Comparison of ENCODE assay signal across 8 cellular contexts in genomic region chr2:68253211-68254068, GRCh38. TPM values are rescaled to one million over a fixed set of nuclear protein-coding genes. Genes with fewer than 3 reads are reported as not detected.
DNase-seq lines count a peak whose midpoint lies in the region; ATAC-seq and TF ChIP-seq lines count a peak whose summit lies in the region.

No MANE protein-coding gene starts in this region.

- peak overlapping the region; percentile 98 for H3K18ac ChIP-seq in neuronal stem cell (ENCODE audit: low read length)

- peak overlapping the region; percentile 96 for H2BK15ac ChIP-seq in neuronal stem cell (ENCODE audit: low read length)

- H3K9me3 ChIP-seq in HUES48 (ENCODE audit: control insufficient read depth, insufficient read depth, low read length) (no peaks in the 10 kb centered on the region), esophagus (ENCODE audit: control insufficient read depth in 2 of 2, insufficient read depth in 1 of 2, low read depth in 1 of 2, low read length in 1 of 2) (no peaks in the 10 kb centered on the region), neuronal stem cell (replicated peaks in 1 of 2; ENCODE audit: control insufficient read depth in 2 of 2, insufficient read depth in 1 of 2, low read depth in 1 of 2, low read length in 2 of 2) (no peaks in the 10 kb centered on the region)

- no peak overlapping the region for H2BK120ac ChIP-seq in neuronal stem cell (ENCODE audit: low read depth, low read length)

- peaks cover 3% of the 10 kb centered on the region for H3K79me1 ChIP-seq in neuronal stem cell (ENCODE audit: low read depth, low read length)

- peak overlapping the region; percentile 88 for H2AFZ ChIP-seq in neuronal stem cell (ENCODE audit: low read length)

- H3K4me1 ChIP-seq in HUES48 (ENCODE audit: control insufficient read depth, insufficient read depth, low read length) (peaks cover 43% of the 10 kb centered on the region), esophagus (ENCODE audit: control insufficient read depth in 2 of 2, insufficient read depth in 2 of 2, low read length in 1 of 2) (no peaks in the 10 kb centered on the region), neuronal stem cell (ENCODE audit: control insufficient read depth in 2 of 2, insufficient read depth in 1 of 2, low read depth in 1 of 2, low read length in 2 of 2) (peaks cover 6 to 35% of the 10 kb centered on the region in 2 donors)

- peak overlapping the region; percentile 87 for H3K4me3 ChIP-seq in AG10803 (ENCODE audit: low read length)
- peak overlapping the region; percentile 92 for H3K4me3 ChIP-seq in HUES48 (ENCODE audit: low read depth, low read length)
- peak overlapping the region; percentile 90 to 93 for H3K4me3 ChIP-seq in esophagus (ENCODE audit: low read depth in 1 of 2, low read length in 2 of 2)
- peak overlapping the region; percentile 90 for H3K4me3 ChIP-seq in neuronal stem cell (ENCODE audit: low read length in 2 of 2)

- H3K23ac ChIP-seq in neuronal stem cell (ENCODE audit: low read depth, low read length, poor library complexity) = no peak overlapping the region

- no peaks in the 10 kb centered on the region for H3K27me3 ChIP-seq in HUES48 (ENCODE audit: control insufficient read depth, insufficient read depth, low read length)
- H3K27me3 ChIP-seq in esophagus (ENCODE audit: control insufficient read depth in 1 of 2, insufficient read depth in 2 of 2, low read length in 2 of 2) = no peaks in the 10 kb centered on the region
- H3K27me3 ChIP-seq in neuronal stem cell (ENCODE audit: control insufficient read depth in 3 of 3, insufficient read depth in 3 of 3, low read depth in 1 of 3, low read length in 3 of 3) = no peaks in the 10 kb centered on the region

- no peak overlapping the region for H2AK5ac ChIP-seq in neuronal stem cell (ENCODE audit: low read depth, low read length)

- 1 to 2% methylated on average over 16 of the region's 16 CpGs for WGBS in esophagus, 2 donors
- WGBS in neuronal stem cell (ENCODE audit: extremely low coverage in 2 of 2, insufficient read length in 2 of 2, insufficient replicate concordance in 1 of 2), 2 donors = no CpG with 5 or more reads among the region's 16 CpGs

- H3K27ac ChIP-seq in HUES48 (ENCODE audit: low read depth, low read length) (peak overlapping the region; percentile 92), esophagus (ENCODE audit: low read depth in 2 of 2, low read length in 1 of 2) (peak overlapping the region; percentile 98 to 99), neuronal stem cell (replicated peaks; ENCODE audit: low read length) (peak overlapping the region; percentile 93)

- no peak overlapping the region for H3K4ac ChIP-seq in neuronal stem cell (ENCODE audit: low read length)

- no peak overlapping the region for H2BK12ac ChIP-seq in neuronal stem cell (ENCODE audit: low read length)

- H3K36me3 ChIP-seq in HUES48 (ENCODE audit: control insufficient read depth, insufficient read depth, low read length) (peaks cover 4% of the 10 kb centered on the region; the same call in 1 of the 2 replicates), esophagus (ENCODE audit: control insufficient read depth in 2 of 2, insufficient read depth in 2 of 2, low read length in 1 of 2) (no peaks in the 10 kb centered on the region), neuronal stem cell (replicated peaks in 1 of 2; ENCODE audit: control insufficient read depth in 2 of 2, insufficient read depth in 2 of 2, low read length in 2 of 2) (peaks cover 0 to 4% of the 10 kb centered on the region in 2 donors)

- ATAC-seq in HG03045 (IDR thresholded peaks at IDR 0.05; ENCODE audit: unreplicated experiment) (no peak), HG03521 (IDR thresholded peaks at IDR 0.05; ENCODE audit: unreplicated experiment) (no peak)

- H3K9ac ChIP-seq in HUES48 (ENCODE audit: low read depth, low read length) (peak overlapping the region; percentile 77), neuronal stem cell (ENCODE audit: low read depth, low read length, poor library complexity) (peak overlapping the region; percentile 95)

- no peak overlapping the region for H3K14ac ChIP-seq in neuronal stem cell (ENCODE audit: low read length)

- H3K4me2 ChIP-seq in neuronal stem cell (ENCODE audit: insufficient read depth, low read length, poor library complexity, severe bottlenecking) = peak overlapping the region; percentile 87

- DNase-seq in AG10803 (ENCODE audit: low read depth) = no peak
- DNase-seq in activated CD4-positive, alpha-beta T cell treated with anti-CD3 and anti-CD28 coated beads for 4 hours = peak; percentile 32 to 53
- DNase-seq in neuronal stem cell (ENCODE audit: low spot score) = peak; percentile 40
- no peak for DNase-seq in NCI-H2081 treated with DMSO at 0.1 percent for 48 hours (lab: John Stamatoyannopoulos, UW)

- H4K91ac ChIP-seq in neuronal stem cell (ENCODE audit: low read depth, low read length, poor library complexity) = no peak overlapping the region

- no peak for TF ChIP-seq CTCF in AG10803 (conservative IDR thresholded peaks at IDR 0.05; ENCODE audit: low read length)

- H4K8ac ChIP-seq in neuronal stem cell (ENCODE audit: low read depth, low read length) = no peak overlapping the region

- peak overlapping the region; percentile 66 for H2BK5ac ChIP-seq in neuronal stem cell (ENCODE audit: low read length)

RNA-seq across cellular contexts. Expression of gene PPP3R1, which starts 1.1 kb away (rescaled TPM):
- 10 to 100 TPM; 11.9 to 17.5 TPM for polyA plus RNA-seq in esophagus
- 24.6 TPM for polyA plus RNA-seq in neuronal stem cell (2013, experiment 1 of 2)
- polyA plus RNA-seq in neuronal stem cell (2013, experiment 2 of 2) = 25.2 TPM

Comparison
In these comparisons a context has a peak if more than half of its experiments do, and no peak if none do; other contexts are left out.
1. DNase-seq: peak in activated CD4-positive, alpha-beta T cell treated with anti-CD3 and anti-CD28 coated beads for 4 hours (2 of 2) and neuronal stem cell (single experiment); none in AG10803 (single experiment) and NCI-H2081 treated with DMSO at 0.1 percent for 48 hours (single experiment).
2. Peak in every context shown above with its lines, with median percentiles within 50 percentile points of each other: H3K4me3 ChIP-seq and H3K27ac ChIP-seq.